In the genomic region with DNA sequence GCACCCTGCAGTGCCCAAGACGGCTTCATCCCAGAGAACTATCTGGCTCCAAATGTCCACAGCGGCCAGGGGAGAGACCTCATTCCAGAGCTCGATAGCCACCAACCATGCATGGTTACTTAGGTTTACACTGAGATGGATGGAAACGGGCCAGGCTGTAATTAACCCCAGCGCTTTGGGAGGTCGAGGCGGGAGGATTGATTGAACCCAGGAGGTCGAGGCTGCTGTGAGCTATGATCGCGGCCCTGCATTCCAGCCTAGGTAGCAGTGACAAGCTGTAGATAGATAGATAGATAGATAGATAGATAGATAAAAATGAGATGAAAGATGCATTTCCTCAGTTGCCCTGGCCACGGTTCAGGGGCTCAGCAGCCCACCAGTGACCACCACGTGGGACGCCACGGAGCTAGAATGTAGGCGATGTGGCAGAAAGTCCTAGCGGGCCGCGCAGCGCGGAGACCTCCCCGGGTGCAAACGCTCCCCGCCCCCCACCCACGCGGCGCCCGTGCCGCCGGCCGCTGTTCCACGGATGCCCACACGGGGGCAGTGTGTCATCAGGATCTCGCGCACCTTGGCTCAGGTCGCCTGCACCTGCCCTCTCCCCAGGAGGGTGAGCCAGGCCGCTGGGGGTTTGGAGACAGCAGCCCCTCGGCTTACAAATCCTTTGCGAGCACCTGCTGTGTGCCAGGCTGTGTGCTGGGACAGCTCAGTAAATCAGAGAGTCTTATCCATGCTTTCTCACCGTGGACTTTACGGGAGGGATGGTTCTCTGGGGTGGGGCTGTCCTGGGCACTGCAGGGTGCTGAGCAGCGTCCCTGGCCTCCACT, we compare ENCODE assay signal across 8 cellular contexts. TPM values are rescaled to one million over a fixed set of nuclear protein-coding genes. Genes with fewer than 3 reads are reported as not detected.
DNase-seq lines count a peak whose midpoint lies in the region; ATAC-seq and TF ChIP-seq lines count a peak whose summit lies in the region.

No MANE protein-coding gene starts in this region.

- H3K27me3 ChIP-seq in esophagus muscularis mucosa = no peaks in the 10 kb centered on the region
- no peaks in the 10 kb centered on the region for H3K27me3 ChIP-seq in tibial nerve

- H3K9me3 ChIP-seq in esophagus muscularis mucosa (no peaks in the 10 kb centered on the region), tibial nerve (no peaks in the 10 kb centered on the region)

- no peak for TF ChIP-seq EP300 in esophagus muscularis mucosa (IDR thresholded peaks at IDR 0.05)
- no peak for TF ChIP-seq EP300 in tibial nerve (IDR thresholded peaks at IDR 0.05)

- ATAC-seq in omental fat pad (ENCODE audit: low FRiP score) (peak; percentile 43), HG03025 (IDR thresholded peaks at IDR 0.05; ENCODE audit: low FRiP score, unreplicated experiment) (no peak)

- no peak for TF ChIP-seq POLR2A in esophagus muscularis mucosa (IDR thresholded peaks at IDR 0.05; ENCODE audit: low read depth)
- TF ChIP-seq POLR2A in tibial nerve (IDR thresholded peaks at IDR 0.05) = no peak

- WGBS in esophagus muscularis mucosa = 4% methylated on average over 16 of the region's 41 CpGs
- WGBS in tibial nerve, 2 donors = 8 to 9% methylated on average over 30 to 41 of the region's 41 CpGs

- no peaks in the 10 kb centered on the region for H3K36me3 ChIP-seq in esophagus muscularis mucosa
- H3K36me3 ChIP-seq in tibial nerve = no peaks in the 10 kb centered on the region

- H3K27ac ChIP-seq in esophagus muscularis mucosa (replicated peaks in 1 of 4) (peak overlapping the region in 1 of 4 donors; percentile 29), tibial nerve (peak overlapping the region in 1 of 4 donors; percentile 9)

- intact Hi-C loops in esophagus muscularis mucosa (cut with DNase I) = loop anchor here (2.0 to 5.0 kb wide), 2 partner anchors 51 to 87 kb away; no protein-coding TSS in a partner anchor

- DNase-seq in DMS 273 (lab: John Stamatoyannopoulos, UW; ENCODE audit: unreplicated experiment) = peak; percentile 76
- DNase-seq in DMS 273 treated with DMSO at 0.1 percent for 48 hours (lab: John Stamatoyannopoulos, UW) = no peak
- DNase-seq in NCI-H2107 treated with DMSO at 0.1 percent for 48 hours (lab: John Stamatoyannopoulos, UW; ENCODE audit: unreplicated experiment) = peak; percentile 39
- DNase-seq in activated CD8-positive, alpha-beta memory T cell treated with anti-CD3 and anti-CD28 coated beads, Interleukin-2, amount 50 U/mL, for 4 hours = peak; percentile 81
- DNase-seq in esophagus muscularis mucosa (ENCODE audit: extremely low spot score) = no peak
- peak; percentile 60 for DNase-seq in omental fat pad (ENCODE audit: low spot score)
- no peak for DNase-seq in tibial nerve (ENCODE audit: low spot score in 2 of 2)

- TF ChIP-seq CTCF in esophagus muscularis mucosa (IDR thresholded peaks at IDR 0.05) (peak; percentile 97 to 99 (median 98)), omental fat pad (IDR thresholded peaks at IDR 0.05) (peak in 2 of 3 donors; percentile 41 to 80), tibial nerve (IDR thresholded peaks at IDR 0.05) (peak; percentile 95 to 98 (median 97))

- H3K4me3 ChIP-seq in esophagus muscularis mucosa (peak overlapping the region in 2 of 4 donors; percentile 16 to 21), tibial nerve (peak overlapping the region in 1 of 4 donors; percentile 24)

- H3K4me1 ChIP-seq in esophagus muscularis mucosa = peaks cover 14 to 38% (median 22%) of the 10 kb centered on the region in 4 donors
- H3K4me1 ChIP-seq in tibial nerve = peaks cover 0 to 18% (median 4%) of the 10 kb centered on the region in 4 donors

RNA-seq across cellular contexts. Expression of gene TLE5, which starts 13.5 kb away (rescaled TPM):
- total RNA-seq in esophagus muscularis mucosa = 100 to 1,000 TPM; 657 to 947 (median 804) TPM
- 100 to 1,000 TPM; 226 to 340 (median 261) TPM for total RNA-seq in omental fat pad
- 1,000 to 10,000 TPM in 1 of 4 donors, 100 to 1,000 TPM in 3; 449 to 1,111 (median 479) TPM for total RNA-seq in tibial nerve

RNA-seq across cellular contexts. Expression of gene GNA11, which starts 18.3 kb away (rescaled TPM):
- total RNA-seq in esophagus muscularis mucosa (100 to 1,000 TPM in 3 of 4 donors, 10 to 100 TPM in 1; 90.5 to 169 (median 119) TPM), omental fat pad (10 to 100 TPM; 36.9 to 58.2 (median 43.5) TPM), tibial nerve (100 to 1,000 TPM in 3 of 4 donors, 10 to 100 TPM in 1; 65.1 to 114 (median 107) TPM)

RNA-seq across cellular contexts. Expression of gene TLE2, which starts 46.7 kb away (rescaled TPM):
- total RNA-seq in esophagus muscularis mucosa (10 to 100 TPM; 34.0 to 51.2 (median 44.1) TPM), omental fat pad (10 to 100 TPM; 19.3 to 39.8 (median 31.0) TPM), tibial nerve (100 to 1,000 TPM in 3 of 4 donors, 10 to 100 TPM in 1; 87.5 to 184 (median 122) TPM)

Comparison
In these comparisons a context has a peak if more than half of its experiments do, and no peak if none do; other contexts are left out.
1. DNase-seq: peak in DMS 273 (single experiment), NCI-H2107 treated with DMSO at 0.1 percent for 48 hours (single experiment), activated CD8-positive, alpha-beta memory T cell treated with anti-CD3 and anti-CD28 coated beads, Interleukin-2, amount 50 U/mL, for 4 hours (single experiment) and omental fat pad (single experiment); none in DMS 273 treated with DMSO at 0.1 percent for 48 hours (single experiment), esophagus muscularis mucosa (single experiment) and tibial nerve (0 of 2).
2. Peak in every context shown above with its lines, with median percentiles within 50 percentile points of each other: CTCF ChIP-seq.